8 cellular contexts compared by ENCODE assay signal in genomic region chr3:33063651-33064051, GRCh38. TPM values are rescaled to one million over a fixed set of nuclear protein-coding genes. Genes with fewer than 3 reads are reported as not detected.
A peak's percentile ranks its signal among the peaks of the same experiment; 100 is the strongest.
DNase-seq lines count a peak whose midpoint lies in the region; ATAC-seq and FAIRE-seq lines count a peak whose summit lies in the region.

No MANE protein-coding gene starts in this region.

- DNase-seq in RPMI7951 (ENCODE audit: low read depth) (peak; percentile 59), HuH-7 (ENCODE audit: low spot score) (no peak), GM19239 (ENCODE audit: insufficient read length, low spot score) (no peak), medulla oblongata (ENCODE audit: extremely low spot score) (no peak)
- DNase-seq in activated naive CD8-positive, alpha-beta T cell treated with anti-CD3 and anti-CD28 coated beads for 36 hours = peak; percentile 69
- DNase-seq in stimulated activated CD4-positive, alpha-beta T cell treated with anti-CD3 and anti-CD28 coated beads, Interleukin-4, amount 100 ng/mL, for 48 hours (ENCODE audit: low read depth in 2 of 2) = peak; percentile 32 to 63

- ATAC-seq in GM19035 (IDR thresholded peaks at IDR 0.05; ENCODE audit: unreplicated experiment) (peak; percentile 39), HG02571 (IDR thresholded peaks at IDR 0.05; ENCODE audit: unreplicated experiment) (no peak)

- no peaks in the 10 kb centered on the region for H3K27me3 Mint-ChIP-seq in activated naive CD8-positive, alpha-beta T cell treated with anti-CD3 and anti-CD28 coated beads for 36 hours

- H3K27ac Mint-ChIP-seq in activated naive CD8-positive, alpha-beta T cell treated with anti-CD3 and anti-CD28 coated beads for 36 hours = peak overlapping the region; percentile 87

- peaks cover 55% of the 10 kb centered on the region for H3K4me1 Mint-ChIP-seq in activated naive CD8-positive, alpha-beta T cell treated with anti-CD3 and anti-CD28 coated beads for 36 hours

- H3K9me3 Mint-ChIP-seq in activated naive CD8-positive, alpha-beta T cell treated with anti-CD3 and anti-CD28 coated beads for 36 hours = no peaks in the 10 kb centered on the region

- peak overlapping the region; percentile 3 for H3K4me3 Mint-ChIP-seq in activated naive CD8-positive, alpha-beta T cell treated with anti-CD3 and anti-CD28 coated beads for 36 hours

- FAIRE-seq in GM19239 (lab: Jason Lieb, UNC) = no peak

- H3K36me3 Mint-ChIP-seq in activated naive CD8-positive, alpha-beta T cell treated with anti-CD3 and anti-CD28 coated beads for 36 hours = peaks cover 50% of the 10 kb centered on the region

RNA-seq across cellular contexts. Expression of gene GLB1, which starts 33.3 kb away (rescaled TPM):
- total RNA-seq in RPMI7951 (2014; rRNA removed; shearing (Covaris generic)) = 95.3 and 95.6 TPM in 2 replicates
- total RNA-seq in activated naive CD8-positive, alpha-beta T cell treated with anti-CD3 and anti-CD28 coated beads for 36 hours = 10 to 100 TPM; 36.4 to 37.2 TPM

RNA-seq across cellular contexts. Expression of gene TMPPE, which starts 33.3 kb away (rescaled TPM):
- total RNA-seq in RPMI7951 (2014; rRNA removed; shearing (Covaris generic)) = 2.4 and 3.0 TPM in 2 replicates
- 1 to 10 TPM; 7.0 to 8.1 TPM for total RNA-seq in activated naive CD8-positive, alpha-beta T cell treated with anti-CD3 and anti-CD28 coated beads for 36 hours

RNA-seq across cellular contexts. Expression of gene CRTAP, which starts 50.2 kb away (rescaled TPM):
- total RNA-seq in RPMI7951 (2014; rRNA removed; shearing (Covaris generic)) = 256 and 302 TPM in 2 replicates
- 10 to 100 TPM; 31.7 to 34.2 TPM for total RNA-seq in activated naive CD8-positive, alpha-beta T cell treated with anti-CD3 and anti-CD28 coated beads for 36 hours

Comparison
In these comparisons a context has a peak if more than half of its experiments do, and no peak if none do; other contexts are left out.
1. DNase-seq: peak in RPMI7951 (single experiment), activated naive CD8-positive, alpha-beta T cell treated with anti-CD3 and anti-CD28 coated beads for 36 hours (single experiment) and stimulated activated CD4-positive, alpha-beta T cell treated with anti-CD3 and anti-CD28 coated beads, Interleukin-4, amount 100 ng/mL, for 48 hours (2 of 2); none in HuH-7 (single experiment), GM19239 (single experiment) and medulla oblongata (single experiment).